ENCODE assay signal across 24 cellular contexts in genomic region chrY:12296460-12296859, GRCh38.
DNase-seq lines count a peak whose midpoint lies in the region; ATAC-seq, FAIRE-seq and TF ChIP-seq lines count a peak whose summit lies in the region.
"Had no signal": no experiment of that assay in that cellular context is flagged by ENCODE, and none has a peak within 500 bp of the region (broad histone marks: within the 10 kb centered on the region; RNA-seq: fewer than 3 reads in every experiment).

No MANE protein-coding gene starts in this region.

- BruUV-seq in HepG2 (replicated peaks; lab: Mats Ljungman, UMichigan), result no TSS peak

- POLR2A ChIA-PET in HepG2 (lab: Yijun Ruan, JAX), result no interaction called here

- H3K9me3 ChIP-seq in HepG2 (ENCODE audit: low read length), result no peaks in the 10 kb centered on the region
- H3K9me3 ChIP-seq: A549; BE2C; BLaER1 treated with 17β-estradiol and CSF1 and Interleukin-3, amounts not matched to agents 10 nM and 100 nM; HAP-1 had no signal

- no peak for TF ChIP-seq CTCF in HFF-Myc (IDR thresholded peaks at IDR 0.05; ENCODE audit: low read depth, low read length, missing control alignments)
- no peak for TF ChIP-seq CTCF in bronchial epithelial cell (IDR thresholded peaks at IDR 0.05; ENCODE audit: insufficient read depth, low read length, severe bottlenecking)
- TF ChIP-seq CTCF in foreskin keratinocyte (conservative IDR thresholded peaks at IDR 0.05), result no peak
- TF ChIP-seq CTCF in HepG2 (CRISPR knock-in tag; IDR thresholded peaks at IDR 0.05), result no peak
- no peak for TF ChIP-seq CTCF in GM10266 (IDR thresholded peaks at IDR 0.05; ENCODE audit: control insufficient read depth, insufficient read depth, low read depth, missing control alignments)

- intact Hi-C loops in HepG2 (cut with micrococcal nuclease; ENCODE audit: unreplicated experiment), result no loop called here
- intact Hi-C loops in activated naive CD4-positive, alpha-beta T cell treated with anti-CD3 and anti-CD28 coated beads for 36 hours (cut with micrococcal nuclease), result no loop called here

- 100% methylated on average over 1 of the region's 1 CpG for WGBS in HepG2 (ENCODE audit: low lambda C conversion rate)

- H3K27me3 ChIP-seq in bronchial epithelial cell (ENCODE audit: control insufficient read depth, insufficient read depth, low read length), result no peaks in the 10 kb centered on the region
- no peaks in the 10 kb centered on the region for H3K27me3 ChIP-seq in foreskin keratinocyte
- H3K27me3 ChIP-seq in HepG2 (ENCODE audit: control insufficient read depth in 1 of 2, insufficient read depth in 2 of 2, low read length in 2 of 2), result no peaks in the 10 kb centered on the region
- H3K27me3 ChIP-seq: BE2C; BLaER1 treated with 17β-estradiol and CSF1 and Interleukin-3, amounts not matched to agents 10 nM and 100 nM had no signal

- ATAC-seq in foreskin keratinocyte, result peak; percentile 42
- ATAC-seq in HepG2, result no peak
- ATAC-seq: A549 had no signal

- no peak for TF ChIP-seq RAD21 in HepG2 (CRISPR knock-in tag; IDR thresholded peaks at IDR 0.05)

- no peak overlapping the region for H3K27ac Mint-ChIP-seq in activated naive CD4-positive, alpha-beta T cell treated with anti-CD3 and anti-CD28 coated beads for 36 hours
- H3K27ac Mint-ChIP-seq: CD14-positive monocyte; CD4-positive, alpha-beta T cell; CD8-positive, alpha-beta memory T cell had no signal

- no peak overlapping the region for H3K27ac ChIP-seq in foreskin keratinocyte
- no peak overlapping the region for H3K27ac ChIP-seq in HepG2 (ENCODE audit: extremely low read length, insufficient read depth, low read length)
- H3K27ac ChIP-seq: A549; BLaER1 treated with 17β-estradiol and CSF1 and Interleukin-3, amounts not matched to agents 10 nM and 100 nM had no signal

- CTCF ChIA-PET in HepG2 (lab: Yijun Ruan, JAX; ENCODE audit: low intra/inter-chr PET ratio, low total read pairs), result no interaction called here
- CTCF ChIA-PET in activated naive CD4-positive, alpha-beta T cell treated with anti-CD3 and anti-CD28 coated beads for 36 hours (lab: Charles Lee), result no interaction called here

- no peaks in the 10 kb centered on the region for H3K36me3 Mint-ChIP-seq in activated naive CD4-positive, alpha-beta T cell treated with anti-CD3 and anti-CD28 coated beads for 36 hours (ENCODE audit: low read depth)
- H3K36me3 Mint-ChIP-seq: CD14-positive monocyte; CD8-positive, alpha-beta memory T cell had no signal

- FAIRE-seq in bronchial epithelial cell (lab: Jason Lieb, UNC) (no peak), HepG2 (lab: Jason Lieb, UNC) (no peak)
- FAIRE-seq: A549, D721Med, GM12892, H54 had no signal

- peaks cover 2% of the 10 kb centered on the region for H3K4me1 ChIP-seq in foreskin keratinocyte
- no peaks in the 10 kb centered on the region for H3K4me1 ChIP-seq in HepG2 (ENCODE audit: insufficient read depth, low read length)
- H3K4me1 ChIP-seq: A549; BE2C; BLaER1 treated with 17β-estradiol and CSF1 and Interleukin-3, amounts not matched to agents 10 nM and 100 nM; HAP-1 had no signal

- no peaks in the 10 kb centered on the region for H3K4me1 Mint-ChIP-seq in activated naive CD4-positive, alpha-beta T cell treated with anti-CD3 and anti-CD28 coated beads for 36 hours (ENCODE audit: low read depth)
- H3K4me1 Mint-ChIP-seq: CD14-positive monocyte; CD8-positive, alpha-beta memory T cell had no signal

- no peak overlapping the region for H3K4me2 ChIP-seq in HepG2 (ENCODE audit: low read depth, low read length)
- H3K4me2 ChIP-seq: A549; BLaER1 treated with 17β-estradiol and CSF1 and Interleukin-3, amounts not matched to agents 10 nM and 100 nM had no signal

- no peaks in the 10 kb centered on the region for H3K27me3 Mint-ChIP-seq in activated naive CD4-positive, alpha-beta T cell treated with anti-CD3 and anti-CD28 coated beads for 36 hours (ENCODE audit: low read depth)
- H3K27me3 Mint-ChIP-seq: CD4-positive, alpha-beta T cell; CD8-positive, alpha-beta memory T cell had no signal

- no peak overlapping the region for H2AFZ ChIP-seq in HepG2 (ENCODE audit: low read length)

- no peaks in the 10 kb centered on the region for H3K79me2 ChIP-seq in HepG2 (ENCODE audit: insufficient read depth, low read length)

- no peak overlapping the region for H3K4me3 ChIP-seq in HFF-Myc (replicated peaks; ENCODE audit: low read depth, low read length)
- no peak overlapping the region for H3K4me3 ChIP-seq in bronchial epithelial cell (ENCODE audit: low read depth, low read length)
- no peak overlapping the region for H3K4me3 ChIP-seq in HepG2 (replicated peaks in 1 of 3; ENCODE audit: insufficient read depth in 1 of 3, low read depth in 2 of 3, low read length in 3 of 3)
- H3K4me3 ChIP-seq: A549; BLaER1 treated with 17β-estradiol and CSF1 and Interleukin-3, amounts not matched to agents 10 nM and 100 nM; HAP-1 had no signal

- TF ChIP-seq POLR2A in HepG2 (IDR thresholded peaks at IDR 0.05; ENCODE audit: insufficient read depth in 1 of 2, low read depth in 2 of 2, low read length in 2 of 2), result no peak

- no peak overlapping the region for H3K4me3 Mint-ChIP-seq in activated naive CD4-positive, alpha-beta T cell treated with anti-CD3 and anti-CD28 coated beads for 36 hours
- H3K4me3 Mint-ChIP-seq: CD14-positive monocyte; CD4-positive, alpha-beta T cell; CD8-positive, alpha-beta memory T cell had no signal

- H3K36me3 ChIP-seq in bronchial epithelial cell (ENCODE audit: control insufficient read depth, insufficient read depth, low read length) (no peaks in the 10 kb centered on the region), HepG2 (replicated peaks in 1 of 2; ENCODE audit: control insufficient read depth in 1 of 2, insufficient read depth in 2 of 2, low read length in 2 of 2) (no peaks in the 10 kb centered on the region)
- H3K36me3 ChIP-seq: BE2C; BLaER1 treated with 17β-estradiol and CSF1 and Interleukin-3, amounts not matched to agents 10 nM and 100 nM; HAP-1 had no signal

- in situ Hi-C loops in KBM-7 (cut with MboI; ENCODE audit: low pct_unique_long_range_greater_than_20kb, low sequenced_read_pairs) (no loop called here), HepG2 (cut with HindIII; ENCODE audit: extremely low pct_ligation_motif_present, low pct_unique_long_range_greater_than_20kb) (no loop called here)

- no peak for TF ChIP-seq EP300 in HepG2 (IDR thresholded peaks at IDR 0.05; ENCODE audit: low read depth in 2 of 2, low read length in 2 of 2)
- no peak for TF ChIP-seq EP300 in HepG2 (CRISPR knock-in tag; IDR thresholded peaks at IDR 0.05; ENCODE audit: borderline replicate concordance)

- H3K9me3 Mint-ChIP-seq in activated naive CD4-positive, alpha-beta T cell treated with anti-CD3 and anti-CD28 coated beads for 36 hours, result no peaks in the 10 kb centered on the region
- H3K9me3 Mint-ChIP-seq: CD14-positive monocyte; CD4-positive, alpha-beta T cell; CD8-positive, alpha-beta memory T cell had no signal

- peak; percentile 3 for DNase-seq in HFF-Myc (ENCODE audit: extremely low read depth, low read depth)
- DNase-seq in KBM-7, result peak; percentile 60
- peak; percentile 88 for DNase-seq in bronchial epithelial cell (ENCODE audit: low read depth)
- DNase-seq in foreskin keratinocyte, result peak; percentile 70 to 83
- DNase-seq in HepG2 (ENCODE audit: low spot score), result no peak
- no peak for DNase-seq in activated naive CD4-positive, alpha-beta T cell treated with anti-CD3 and anti-CD28 coated beads for 36 hours
- DNase-seq in GM10266 (ENCODE audit: extremely low spot score), result no peak
- DNase-seq: 8988T; ACHN; AML-193; BE2C; CD4-positive, alpha-beta T cell; CD8-positive, alpha-beta memory T cell; DMS 273 treated with DMSO at 0.1 percent for 48 hours; DMS79; GF-D8; GOT3 had no signal

- H3K9ac ChIP-seq in HepG2 (ENCODE audit: insufficient read depth, low read depth, low read length), result no peak overlapping the region
- H3K9ac ChIP-seq: BLaER1 treated with 17β-estradiol and CSF1 and Interleukin-3, amounts not matched to agents 10 nM and 100 nM had no signal

- no peaks in the 10 kb centered on the region for H4K20me1 ChIP-seq in HepG2 (ENCODE audit: insufficient read depth, low read length)
- H4K20me1 ChIP-seq: BLaER1 treated with 17β-estradiol and CSF1 and Interleukin-3, amounts not matched to agents 10 nM and 100 nM had no signal

TF ChIP-seq in HepG2, 621 proteins besides CTCF, POLR2A, EP300 and RAD21 (continues in another document):
- TF ChIP-seq FOXA1 (IDR thresholded peaks at IDR 0.05) (no peak), FOXA1 (CRISPR knock-in tag; IDR thresholded peaks at IDR 0.05) (no peak), KDM6A (CRISPR knock-in tag; IDR thresholded peaks at IDR 0.05; ENCODE audit: low read depth) (no peak), NFYC (CRISPR knock-in tag; IDR thresholded peaks at IDR 0.05) (no peak), MIER3 (CRISPR knock-in tag; IDR thresholded peaks at IDR 0.05; ENCODE audit: borderline replicate concordance) (no peak), PRMT3 (CRISPR knock-in tag; IDR thresholded peaks at IDR 0.05; ENCODE audit: borderline replicate concordance, low read depth) (no peak), MEF2D (CRISPR knock-in tag; IDR thresholded peaks at IDR 0.05) (no peak), TMF1 (CRISPR knock-in tag; IDR thresholded peaks at IDR 0.05; ENCODE audit: low read depth) (no peak), ZNF749 (CRISPR knock-in tag; IDR thresholded peaks at IDR 0.05; ENCODE audit: borderline replicate concordance) (no peak), TEAD3 (CRISPR knock-in tag; optimal IDR thresholded peaks at IDR 0.05; ENCODE audit: borderline replicate concordance) (no peak), ZBTB7A (CRISPR knock-in tag; IDR thresholded peaks at IDR 0.05) (no peak), NFE2L1 (CRISPR knock-in tag; IDR thresholded peaks at IDR 0.05; ENCODE audit: borderline replicate concordance) (no peak)

Comparison
In these comparisons a context has a peak if more than half of its experiments do, and no peak if none do; other contexts are left out.
1. DNase-seq: peak in HFF-Myc (single experiment), KBM-7 (single experiment), bronchial epithelial cell (single experiment) and foreskin keratinocyte (2 of 2); none in HepG2 (single experiment), activated naive CD4-positive, alpha-beta T cell treated with anti-CD3 and anti-CD28 coated beads for 36 hours (single experiment) and GM10266 (single experiment).